ENCODE assay signal across 8 cellular contexts in the genomic region with DNA sequence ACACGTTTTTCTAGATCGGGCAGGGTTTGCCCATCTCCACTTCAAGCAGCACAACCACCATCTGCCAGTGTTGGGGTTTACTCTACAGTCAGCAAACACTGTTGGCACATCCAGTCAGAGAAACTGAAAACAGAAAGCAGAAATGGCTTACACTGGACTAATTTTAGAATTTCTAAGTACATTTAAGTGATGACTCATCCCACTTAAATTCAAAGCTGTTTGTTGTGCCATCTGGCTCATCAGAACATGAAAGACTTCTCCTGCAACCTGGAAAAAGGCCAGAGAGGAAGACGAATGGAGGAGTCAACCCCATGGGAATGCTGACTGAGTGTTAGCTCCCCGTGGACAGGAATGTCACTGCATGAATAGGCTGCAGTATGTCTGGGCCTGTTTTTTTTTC. TPM values are rescaled to one million over a fixed set of nuclear protein-coding genes. Genes with fewer than 3 reads are reported as not detected.
DNase-seq lines count a peak whose midpoint lies in the region; ATAC-seq lines count a peak whose summit lies in the region.

No MANE protein-coding gene starts in this region.

- H3K4me1 Mint-ChIP-seq in activated T-cell treated with anti-CD3 and anti-CD28 coated beads, Interleukin-2, amount 50 U/mL, for 72 hours (ENCODE audit: low read depth), result peaks cover 8% of the 10 kb centered on the region

- H3K27ac Mint-ChIP-seq in activated T-cell treated with anti-CD3 and anti-CD28 coated beads, Interleukin-2, amount 50 U/mL, for 72 hours, result peak overlapping the region; percentile 6

- H3K36me3 Mint-ChIP-seq in activated T-cell treated with anti-CD3 and anti-CD28 coated beads, Interleukin-2, amount 50 U/mL, for 72 hours (ENCODE audit: insufficient read depth in 2 of 2), result no peaks in the 10 kb centered on the region

- H3K4me3 Mint-ChIP-seq in activated T-cell treated with anti-CD3 and anti-CD28 coated beads, Interleukin-2, amount 50 U/mL, for 72 hours, result peak overlapping the region in 1 of 2 donors; percentile 1

- no peaks in the 10 kb centered on the region for H3K9me3 Mint-ChIP-seq in activated T-cell treated with anti-CD3 and anti-CD28 coated beads, Interleukin-2, amount 50 U/mL, for 72 hours

- intact Hi-C loops in left cardiac atrium (cut with DNase I), result loop anchor here in 1 of 2 donors (5.0 kb wide), 1 partner anchor 422 kb away; no protein-coding TSS in a partner anchor

- peak; percentile 71 for ATAC-seq in GM19328 (IDR thresholded peaks at IDR 0.05; ENCODE audit: unreplicated experiment)
- peak; percentile 88 for ATAC-seq in HG03108 (IDR thresholded peaks at IDR 0.05; ENCODE audit: unreplicated experiment)
- ATAC-seq in activated T-cell treated with anti-CD3 and anti-CD28 coated beads, Interleukin-2, amount 50 U/mL, for 72 hours (replicated peaks in 1 of 2), result peak; percentile 52 to 76
- ATAC-seq in left cardiac atrium, result peak; percentile 91 to 97
- peak; percentile 53 for ATAC-seq in stimulated activated naive CD8-positive, alpha-beta T cell treated with anti-CD3 and anti-CD28 coated beads, Interleukin-15, Interleukin-2, amounts not matched to agents 100 U/mL and 50 U/mL, for 24 hours

- H3K27me3 Mint-ChIP-seq in activated T-cell treated with anti-CD3 and anti-CD28 coated beads, Interleukin-2, amount 50 U/mL, for 72 hours (ENCODE audit: low read depth), result no peaks in the 10 kb centered on the region

- DNase-seq in DMS53 (lab: John Stamatoyannopoulos, UW) (peak; percentile 98), NCI-H2196 (lab: John Stamatoyannopoulos, UW; ENCODE audit: unreplicated experiment) (peak; percentile 75), left cardiac atrium (no peak), NCI-H1048 (lab: John Stamatoyannopoulos, UW) (no peak)
- peak in 1 of 2 donors; percentile 2 for DNase-seq in activated T-cell treated with anti-CD3 and anti-CD28 coated beads, Interleukin-2, amount 50 U/mL, for 72 hours
- DNase-seq in stimulated activated naive CD8-positive, alpha-beta T cell treated with anti-CD3 and anti-CD28 coated beads, Interleukin-15, Interleukin-2, amounts not matched to agents 100 U/mL and 50 U/mL, for 24 hours, result no peak

RNA-seq across cellular contexts. Expression of a gene that starts 21.8 kb away (rescaled TPM):
- 1 to 10 TPM; 1.3 to 1.7 TPM for total RNA-seq in activated T-cell treated with anti-CD3 and anti-CD28 coated beads, Interleukin-2, amount 50 U/mL, for 72 hours
- not detected for total RNA-seq in left cardiac atrium

RNA-seq across cellular contexts. Expression of a gene that starts 30.3 kb away (rescaled TPM):
- total RNA-seq in activated T-cell treated with anti-CD3 and anti-CD28 coated beads, Interleukin-2, amount 50 U/mL, for 72 hours, result 1 to 10 TPM; 1.7 to 2.2 TPM
- total RNA-seq in left cardiac atrium, result not detected

Comparison
In these comparisons a context has a peak if more than half of its experiments do, and no peak if none do; other contexts are left out.
1. DNase-seq: peak in DMS53 (single experiment) and NCI-H2196 (single experiment); none in left cardiac atrium (single experiment), stimulated activated naive CD8-positive, alpha-beta T cell treated with anti-CD3 and anti-CD28 coated beads, Interleukin-15, Interleukin-2, amounts not matched to agents 100 U/mL and 50 U/mL, for 24 hours (single experiment) and NCI-H1048 (single experiment).
2. Peak in every context shown above with its lines, with median percentiles within 50 percentile points of each other: ATAC-seq.